8 cellular contexts compared by ENCODE assay signal in the genomic region with DNA sequence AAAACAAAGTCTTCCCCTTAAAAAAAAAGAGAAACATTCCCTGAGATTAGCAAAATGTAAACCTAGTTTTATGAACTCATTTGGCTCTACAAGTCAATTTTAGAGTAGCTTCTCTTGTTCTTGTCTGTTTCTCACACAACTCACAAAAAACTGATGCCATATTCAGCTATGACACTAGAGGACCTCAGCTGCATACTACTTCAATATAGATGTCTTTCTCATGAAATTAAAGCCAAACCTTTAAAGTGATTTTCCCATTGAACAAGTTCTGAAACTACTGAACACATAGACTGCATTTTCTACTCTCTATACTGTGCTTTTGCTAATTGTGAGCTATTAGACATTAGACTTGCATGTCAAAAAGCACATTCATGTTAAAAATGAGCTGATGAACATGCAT. TPM values are rescaled to one million over a fixed set of nuclear protein-coding genes. Genes with fewer than 3 reads are reported as not detected.
A peak's percentile ranks its signal among the peaks of the same experiment; 100 is the strongest.
DNase-seq lines count a peak whose midpoint lies in the region; ATAC-seq and TF ChIP-seq lines count a peak whose summit lies in the region.

No MANE protein-coding gene starts in this region.

- H3K9me2 ChIP-seq in OCI-LY1 (ENCODE audit: low read depth, low read length): no peaks in the 10 kb centered on the region

- no peak for ATAC-seq in Right ventricle myocardium inferior
- ATAC-seq in HG02884 (IDR thresholded peaks at IDR 0.05; ENCODE audit: unreplicated experiment): peak; percentile 71
- no peak for ATAC-seq in aorta (ENCODE audit: low FRiP score)

- H3K27me3 ChIP-seq in cardiac muscle cell: no peaks in the 10 kb centered on the region
- H3K27me3 ChIP-seq in OCI-LY1 (ENCODE audit: insufficient read depth, low read length): no peaks in the 10 kb centered on the region
- no peaks in the 10 kb centered on the region for H3K27me3 ChIP-seq in stomach
- H3K27me3 ChIP-seq in aorta (ENCODE audit: control insufficient read depth in 1 of 2, insufficient read depth in 2 of 2, low read length in 1 of 2): no peaks in the 10 kb centered on the region

- no peak overlapping the region for H3K27ac ChIP-seq in cardiac muscle cell
- H3K27ac ChIP-seq in OCI-LY1 (ENCODE audit: low read depth, low read length, poor library complexity, severe bottlenecking): no peak overlapping the region
- H3K27ac ChIP-seq in stomach: no peak overlapping the region
- H3K27ac ChIP-seq in aorta (ENCODE audit: low read depth in 1 of 2, low read length in 2 of 2): no peak overlapping the region

- TF ChIP-seq CTCF in cardiac muscle cell (IDR thresholded peaks at IDR 0.05; ENCODE audit: low read depth, low read length) (peak; percentile 67), OCI-LY1 (IDR thresholded peaks at IDR 0.05; ENCODE audit: low read length) (peak; percentile 72), stomach (IDR thresholded peaks at IDR 0.05) (no peak)

- H3K4me3 ChIP-seq in cardiac muscle cell (no peak overlapping the region), OCI-LY1 (ENCODE audit: low read depth, low read length, poor library complexity, severe bottlenecking) (no peak overlapping the region), stomach (no peak overlapping the region), aorta (ENCODE audit: low read length in 2 of 2) (no peak overlapping the region)

- no peak overlapping the region for H3K4me2 ChIP-seq in OCI-LY1 (ENCODE audit: low read length)

- H3K9ac ChIP-seq in OCI-LY1 (ENCODE audit: low read length): no peak overlapping the region

- no peak for TF ChIP-seq EP300 in stomach (IDR thresholded peaks at IDR 0.05)

- peaks cover 11% of the 10 kb centered on the region for H3K4me1 ChIP-seq in cardiac muscle cell (ENCODE audit: low read depth)
- no peaks in the 10 kb centered on the region for H3K4me1 ChIP-seq in OCI-LY1 (ENCODE audit: insufficient read depth, low read length, severe bottlenecking)
- H3K4me1 ChIP-seq in stomach: peaks cover 0 to 11% (median 4%) of the 10 kb centered on the region in 4 donors
- H3K4me1 ChIP-seq in aorta (ENCODE audit: control insufficient read depth in 1 of 2, insufficient read depth in 2 of 2, low read length in 2 of 2): peaks cover 0 to 2% of the 10 kb centered on the region in 2 donors

- H2AFZ ChIP-seq in OCI-LY1 (ENCODE audit: low read length): no peak overlapping the region

- no peaks in the 10 kb centered on the region for H3F3A ChIP-seq in OCI-LY1 (ENCODE audit: insufficient read depth, low read length)

- peak; percentile 25 to 76 for DNase-seq in cardiac muscle cell (ENCODE audit: low read depth in 1 of 2, low spot score in 1 of 2)
- DNase-seq in Right ventricle myocardium inferior (ENCODE audit: missing footprints): no peak
- DNase-seq in fibroblast of gingiva (ENCODE audit: low read depth): peak; percentile 51
- DNase-seq in superior temporal gyrus (ENCODE audit: extremely low spot score): peak; percentile 57
- no peak for DNase-seq in stomach
- DNase-seq in aorta: no peak

- no peaks in the 10 kb centered on the region for H3K79me2 ChIP-seq in OCI-LY1 (ENCODE audit: insufficient read depth, low read length)

- no peaks in the 10 kb centered on the region for H4K20me1 ChIP-seq in OCI-LY1 (ENCODE audit: insufficient read depth, low read length)

- intact Hi-C loops in Right ventricle myocardium inferior (cut with DNase I) (no loop called here), stomach (cut with DNase I; ENCODE audit: low total_unique reads) (no loop called here), aorta (cut with DNase I) (loop anchor here (5.0 to 10.0 kb wide), 5 partner anchors 46 to 549 kb away; a partner anchor contains a TSS)

- H3K9me3 ChIP-seq in cardiac muscle cell (ENCODE audit: low read depth) (no peaks in the 10 kb centered on the region), OCI-LY1 (ENCODE audit: low read length) (no peaks in the 10 kb centered on the region), stomach (no peaks in the 10 kb centered on the region), aorta (ENCODE audit: control insufficient read depth, low read length) (no peaks in the 10 kb centered on the region)

- no peaks in the 10 kb centered on the region for H3K36me3 ChIP-seq in cardiac muscle cell
- H3K36me3 ChIP-seq in OCI-LY1 (ENCODE audit: insufficient read depth, low read length): no peaks in the 10 kb centered on the region
- peaks cover 0 to 4% (median 0%) of the 10 kb centered on the region in 4 donors for H3K36me3 ChIP-seq in stomach
- H3K36me3 ChIP-seq in aorta (ENCODE audit: control insufficient read depth in 1 of 2, insufficient read depth in 2 of 2, low read length in 1 of 2): no peaks in the 10 kb centered on the region

- TF ChIP-seq POLR2A in stomach (IDR thresholded peaks at IDR 0.05): no peak

RNA-seq across cellular contexts. Expression of a gene that starts 49.8 kb away (rescaled TPM):
- 34.1 and 36.1 TPM in 2 replicates for total RNA-seq in cardiac muscle cell
- 32.6 and 36.9 TPM in 2 replicates for polyA plus RNA-seq in cardiac muscle cell
- 19.8 TPM for total RNA-seq in Right ventricle myocardium inferior
- 100 to 1,000 TPM in 1 of 5 donors, 10 to 100 TPM in 4; 26.5 to 140 (median 67.0) TPM for total RNA-seq in stomach
- polyA plus RNA-seq in stomach: 1 to 10 TPM; 3.2 to 8.6 (median 4.5) TPM
- total RNA-seq in aorta: 10 to 100 TPM; 46.8 to 64.1 TPM
- polyA plus RNA-seq in aorta: 10 to 100 TPM in 1 of 2 donors, 1 to 10 TPM in 1; 8.3 to 15.4 TPM

RNA-seq across cellular contexts. Expression of a gene that starts 50.1 kb away (rescaled TPM):
- total RNA-seq in cardiac muscle cell: 14.5 and 19.7 TPM in 2 replicates
- 49.1 and 70.5 TPM in 2 replicates for polyA plus RNA-seq in cardiac muscle cell
- 34.9 TPM for total RNA-seq in Right ventricle myocardium inferior
- total RNA-seq in stomach: 100 to 1,000 TPM in 1 of 5 donors, 10 to 100 TPM in 4; 13.9 to 437 (median 24.5) TPM
- 10 to 100 TPM; 19.7 to 30.2 (median 29.9) TPM for polyA plus RNA-seq in stomach
- 10 to 100 TPM; 39.3 to 45.6 TPM for total RNA-seq in aorta
- 10 to 100 TPM; 30.2 to 38.6 TPM for polyA plus RNA-seq in aorta

Comparison
In these comparisons a context has a peak if more than half of its experiments do, and no peak if none do; other contexts are left out.
1. DNase-seq: peak in cardiac muscle cell (2 of 2), fibroblast of gingiva (single experiment) and superior temporal gyrus (single experiment); none in Right ventricle myocardium inferior (single experiment), stomach (single experiment) and aorta (0 of 2).
2. CTCF ChIP-seq: peak in cardiac muscle cell (single experiment) and OCI-LY1 (single experiment); none in stomach (0 of 7).
3. intact Hi-C loops: an anchor here in aorta (5.0 to 10.0 kb wide); none called in Right ventricle myocardium inferior and stomach.